ENCODE assay signal across 2 cellular contexts in genomic region chr15:35441279-35441678, GRCh38.
A peak's percentile ranks its signal among the peaks of the same experiment; 100 is the strongest.
DNase-seq lines count a peak whose midpoint lies in the region; ATAC-seq, FAIRE-seq and TF ChIP-seq lines count a peak whose summit lies in the region.
"Not testable (repeated sequence)": the region's sequence is repeated elsewhere in the genome, so short reads cannot be mapped to it uniquely, and the experiment has no call there.

No MANE protein-coding gene starts in this region.

- not testable (repeated sequence) for FAIRE-seq in K562 (lab: Jason Lieb, UNC)

- not testable (repeated sequence) for H3K27me3 ChIP-seq in K562 (ENCODE audit: control insufficient read depth in 2 of 2, insufficient read depth in 2 of 2, low read length in 2 of 2)

- not testable (repeated sequence) for H4K20me1 ChIP-seq in K562 (replicated peaks; ENCODE audit: control insufficient read depth, insufficient read depth, low read length)

- TF ChIP-seq EP300 in K562 (IDR thresholded peaks at IDR 0.05; ENCODE audit: low read length): not testable (repeated sequence)

- not testable (repeated sequence) for H3K9me1 ChIP-seq in K562 (ENCODE audit: control insufficient read depth, insufficient read depth, low read length)

- not testable (repeated sequence) for TF ChIP-seq POLR2A in K562 (conservative IDR thresholded peaks at IDR 0.05)

- H3K4me1 ChIP-seq in K562 (replicated peaks in 1 of 2; ENCODE audit: control insufficient read depth in 2 of 2, insufficient read depth in 2 of 2, low read length in 2 of 2): not testable (repeated sequence)

- not testable (repeated sequence) for H3K27ac ChIP-seq in K562 (ENCODE audit: extremely low read depth, low read depth, low read length)

- not testable (repeated sequence) for TF ChIP-seq CTCF in K562 (IDR thresholded peaks at IDR 0.05 in 2 of 3, conservative IDR thresholded peaks at IDR 0.05 in 1 of 3; ENCODE audit: insufficient read depth in 2 of 3, low read depth in 1 of 3, low read length in 3 of 3); neural crest cell (conservative IDR thresholded peaks at IDR 0.05)

- peak overlapping the region; percentile 65 for H3K27ac Mint-ChIP-seq in neural crest cell (ENCODE audit: unreplicated experiment)

- H3K27me3 Mint-ChIP-seq in neural crest cell (ENCODE audit: low read depth): not testable (repeated sequence)

- peaks cover 39% of the 10 kb centered on the region for H3K4me1 Mint-ChIP-seq in neural crest cell

- not testable (repeated sequence) for BruUV-seq in K562 (replicated peaks; lab: Mats Ljungman, UMichigan)

- not testable (repeated sequence) for TF ChIP-seq RAD21 in K562 (CRISPR knock-in tag; conservative IDR thresholded peaks at IDR 0.05 in 1 of 2, IDR thresholded peaks at IDR 0.05 in 1 of 2)

- ATAC-seq in K562: not testable (repeated sequence)

- peaks cover 15% of the 10 kb centered on the region for H3K36me3 Mint-ChIP-seq in neural crest cell (ENCODE audit: low read depth)

- not testable (repeated sequence) for H3K4me2 ChIP-seq in K562 (ENCODE audit: insufficient read depth, low read length)

- intact Hi-C loops in K562 (cut with micrococcal nuclease): loop anchor here (5.0 kb wide), 1 partner anchor 819 kb away; no protein-coding TSS in a partner anchor

- CTCF ChIA-PET in K562 (lab: Yijun Ruan, JAX; ENCODE audit: low intra/inter-chr PET ratio): not testable (repeated sequence)

- POLR2A ChIA-PET in K562 (lab: Yijun Ruan, JAX): not testable (repeated sequence)

- H3K9me3 Mint-ChIP-seq in neural crest cell: not testable (repeated sequence)

- H3K79me2 ChIP-seq in K562 (ENCODE audit: control insufficient read depth, insufficient read depth, low read length): not testable (repeated sequence)

- H3K9ac ChIP-seq in K562 (ENCODE audit: insufficient read depth in 1 of 2, low read depth in 2 of 2, low read length in 2 of 2): not testable (repeated sequence)

- WGBS in K562 (ENCODE audit: insufficient coverage, low coverage, missing lambda C conversion rate): 85% methylated on average over 4 of the region's 4 CpGs

- not testable (repeated sequence) for H3K36me3 ChIP-seq in K562 (ENCODE audit: control insufficient read depth, insufficient read depth, low read length)

- H3K4me3 ChIP-seq in K562: not testable (repeated sequence)

- in situ Hi-C loops in K562 (cut with MboI): loop anchor here (5.0 to 10.0 kb wide), 2 partner anchors 144 to 366 kb away; no protein-coding TSS in a partner anchor

- H3K9me3 ChIP-seq in K562 (replicated peaks; ENCODE audit: control insufficient read depth, insufficient read depth, low read depth, low read length): not testable (repeated sequence)

- H3K4me3 Mint-ChIP-seq in neural crest cell: not testable (repeated sequence)

- H2AFZ ChIP-seq in K562 (ENCODE audit: low read depth, low read length): not testable (repeated sequence)

- not testable (repeated sequence) for DNase-seq in K562 (ENCODE audit: extremely low read depth in 1 of 4, low spot score in 3 of 4); neural crest cell (ENCODE audit: low read depth, low spot score)

TF ChIP-seq in K562, 482 proteins besides CTCF, POLR2A, EP300 and RAD21:
- peak; percentile 28 for TF ChIP-seq RBM25 (IDR thresholded peaks at IDR 0.05; ENCODE audit: low read depth, low read length, severe bottlenecking)
- peak; percentile 92 for TF ChIP-seq ZNF146 (CRISPR knock-in tag; IDR thresholded peaks at IDR 0.05; ENCODE audit: unreplicated experiment)
